Comparison of ENCODE assay signal across 26 cellular contexts in genomic region chr17:57327176-57327970, GRCh38.
A peak's percentile ranks its signal among the peaks of the same experiment; 100 is the strongest.
DNase-seq lines count a peak whose midpoint lies in the region; ATAC-seq and TF ChIP-seq lines count a peak whose summit lies in the region.
"Had no signal": no experiment of that assay in that cellular context is flagged by ENCODE, and none has a peak within 500 bp of the region (broad histone marks: within the 10 kb centered on the region; RNA-seq: fewer than 3 reads in every experiment).

No MANE protein-coding gene starts in this region.

- no peaks in the 10 kb centered on the region for H3K9me3 Mint-ChIP-seq in activated naive CD8-positive, alpha-beta T cell treated with anti-CD3 and anti-CD28 coated beads, Interleukin-2, amount 50 U/mL, for 24 hours
- no peaks in the 10 kb centered on the region for H3K9me3 Mint-ChIP-seq in activated naive CD8-positive, alpha-beta T cell treated with anti-CD3 and anti-CD28 coated beads for 36 hours
- H3K9me3 Mint-ChIP-seq: endodermal cell; T-helper 1 cell treated with Interleukin-12 subunit alpha and Interleukin-12 subunit beta and Interleukin-4 antibody, amounts not matched to agents 30 μg/mL and 1 μg/mL, for 36 hours had no signal

- TF ChIP-seq POLR2A in adrenal gland (IDR thresholded peaks at IDR 0.05), result peak in 1 of 2 donors; percentile 6

- peaks cover 27 to 53% of the 10 kb centered on the region in 2 donors for H3K4me1 ChIP-seq in adrenal gland (replicated peaks in 1 of 2)
- H3K4me1 ChIP-seq: upper lobe of right lung had no signal

- ATAC-seq in activated naive CD8-positive, alpha-beta T cell treated with anti-CD3 and anti-CD28 coated beads, Interleukin-2, amount 50 U/mL, for 24 hours, result peak; percentile 88
- no peak for ATAC-seq in GM18517 (IDR thresholded peaks at IDR 0.05; ENCODE audit: unreplicated experiment)
- ATAC-seq: esophagus mucosa, Right ventricle myocardium inferior, SK-N-SH treated with all-trans-retinoic acid at 6 μM for 48 hours, upper lobe of right lung had no signal

- in situ Hi-C loops in SK-MEL-5 (cut with HindIII; ENCODE audit: low pct_unique_long_range_greater_than_20kb, low sequenced_read_pairs), result no loop called here

- no peaks in the 10 kb centered on the region for H3K9me3 ChIP-seq in adrenal gland (replicated peaks in 1 of 3)
- H3K9me3 ChIP-seq: HAP-1, upper lobe of right lung had no signal

- DNase-seq in activated naive CD8-positive, alpha-beta T cell treated with anti-CD3 and anti-CD28 coated beads, Interleukin-2, amount 50 U/mL, for 24 hours, result no peak
- DNase-seq in activated naive CD8-positive, alpha-beta T cell treated with anti-CD3 and anti-CD28 coated beads for 36 hours, result no peak
- peak; percentile 29 for DNase-seq in SK-MEL-5 (ENCODE audit: low read depth, low spot score)
- peak in 6 of 7 donors; percentile 40 to 75 (median 64) for DNase-seq in adrenal gland
- DNase-seq in stimulated activated CD8-positive, alpha-beta memory T cell treated with anti-CD3 and anti-CD28 coated beads, Interleukin-4, amount 100 ng/mL, for 48 hours, result peak; percentile 28
- no peak for DNase-seq in AG08396 (ENCODE audit: low spot score)
- DNase-seq: C1 segment of cervical spinal cord; cerebellar nuclear complex; dermis blood vessel endothelial cell; endodermal cell; foreskin fibroblast; head of caudate nucleus; islet precursor cell; NCI-H2107; NCI-H345; NCI-H748 treated with DMSO at 0.1 percent for 48 hours; stimulated activated CD4-positive, alpha-beta T cell treated with anti-CD3 and anti-CD28 coated beads, Interleukin-15, amount 100 ng/mL, for 24 hours; stimulated activated naive CD4-positive, alpha-beta T cell; upper lobe of right lung had no signal

- H3K27ac Mint-ChIP-seq in activated naive CD8-positive, alpha-beta T cell treated with anti-CD3 and anti-CD28 coated beads, Interleukin-2, amount 50 U/mL, for 24 hours, result peak overlapping the region; percentile 18
- H3K27ac Mint-ChIP-seq in activated naive CD8-positive, alpha-beta T cell treated with anti-CD3 and anti-CD28 coated beads for 36 hours, result no peak overlapping the region
- H3K27ac Mint-ChIP-seq: endodermal cell; T-helper 1 cell treated with Interleukin-12 subunit alpha and Interleukin-12 subunit beta and Interleukin-4 antibody, amounts not matched to agents 30 μg/mL and 1 μg/mL, for 36 hours had no signal

- H3K27me3 ChIP-seq in adrenal gland, result no peaks in the 10 kb centered on the region
- H3K27me3 ChIP-seq: upper lobe of right lung had no signal

- peaks cover 51% of the 10 kb centered on the region for H3K4me1 Mint-ChIP-seq in activated naive CD8-positive, alpha-beta T cell treated with anti-CD3 and anti-CD28 coated beads, Interleukin-2, amount 50 U/mL, for 24 hours
- H3K4me1 Mint-ChIP-seq in activated naive CD8-positive, alpha-beta T cell treated with anti-CD3 and anti-CD28 coated beads for 36 hours, result peaks cover 21% of the 10 kb centered on the region

- peak overlapping the region; percentile 14 to 91 (median 65) for H3K27ac ChIP-seq in adrenal gland
- H3K27ac ChIP-seq: HL-60, upper lobe of right lung had no signal

- H3K4me3 ChIP-seq in adrenal gland, result no peak overlapping the region
- H3K4me3 ChIP-seq: HAP-1, upper lobe of right lung had no signal

- no peaks in the 10 kb centered on the region for H3K27me3 Mint-ChIP-seq in activated naive CD8-positive, alpha-beta T cell treated with anti-CD3 and anti-CD28 coated beads, Interleukin-2, amount 50 U/mL, for 24 hours
- no peaks in the 10 kb centered on the region for H3K27me3 Mint-ChIP-seq in activated naive CD8-positive, alpha-beta T cell treated with anti-CD3 and anti-CD28 coated beads for 36 hours

- 55 to 77% (median 58%) methylated on average over 6 of the region's 6 CpGs for WGBS in adrenal gland, 4 donors

- no peaks in the 10 kb centered on the region for H3K36me3 ChIP-seq in adrenal gland (replicated peaks in 1 of 2)
- H3K36me3 ChIP-seq: upper lobe of right lung had no signal

- intact Hi-C loops in adrenal gland (cut with DNase I), result no loop called here

- no peak overlapping the region for H3K4me3 Mint-ChIP-seq in activated naive CD8-positive, alpha-beta T cell treated with anti-CD3 and anti-CD28 coated beads, Interleukin-2, amount 50 U/mL, for 24 hours
- H3K4me3 Mint-ChIP-seq in activated naive CD8-positive, alpha-beta T cell treated with anti-CD3 and anti-CD28 coated beads for 36 hours, result no peak overlapping the region
- H3K4me3 Mint-ChIP-seq: endodermal cell; T-helper 1 cell treated with Interleukin-12 subunit alpha and Interleukin-12 subunit beta and Interleukin-4 antibody, amounts not matched to agents 30 μg/mL and 1 μg/mL, for 36 hours had no signal

- TF ChIP-seq CTCF in adrenal gland (IDR thresholded peaks at IDR 0.05), result no peak

- peaks cover 28% of the 10 kb centered on the region for H3K36me3 Mint-ChIP-seq in activated naive CD8-positive, alpha-beta T cell treated with anti-CD3 and anti-CD28 coated beads, Interleukin-2, amount 50 U/mL, for 24 hours (ENCODE audit: low read depth)
- H3K36me3 Mint-ChIP-seq in activated naive CD8-positive, alpha-beta T cell treated with anti-CD3 and anti-CD28 coated beads for 36 hours, result peaks cover 14% of the 10 kb centered on the region

Comparison
In these comparisons a context has a peak if more than half of its experiments do, and no peak if none do; other contexts are left out.
1. DNase-seq: peak in SK-MEL-5 (single experiment), adrenal gland (6 of 7) and stimulated activated CD8-positive, alpha-beta memory T cell treated with anti-CD3 and anti-CD28 coated beads, Interleukin-4, amount 100 ng/mL, for 48 hours (single experiment); none in activated naive CD8-positive, alpha-beta T cell treated with anti-CD3 and anti-CD28 coated beads, Interleukin-2, amount 50 U/mL, for 24 hours (single experiment), activated naive CD8-positive, alpha-beta T cell treated with anti-CD3 and anti-CD28 coated beads for 36 hours (single experiment) and AG08396 (single experiment).